Comparison of ENCODE assay signal across 1 cellular context in genomic region chr14:22884721-22885523, GRCh38.
TF ChIP-seq lines count a peak whose summit lies in the region.

No MANE protein-coding gene starts in this region.

TF ChIP-seq in neural cell, 6 proteins besides CTCF, POLR2A, EP300 and RAD21:
- no peak for TF ChIP-seq TAF1 (IDR thresholded peaks at IDR 0.05; ENCODE audit: low read depth)
- TF ChIP-seq REST (IDR thresholded peaks at IDR 0.05; ENCODE audit: borderline replicate concordance) = no peak
- no peak for TF ChIP-seq SMC3 (conservative IDR thresholded peaks at IDR 0.05; ENCODE audit: poor library complexity)
